ENCODE assay signal across 10 cellular contexts in genomic region chr5:10726913-10727517, GRCh38. TPM values are rescaled to one million over a fixed set of nuclear protein-coding genes. Genes with fewer than 3 reads are reported as not detected.
A peak's percentile ranks its signal among the peaks of the same experiment; 100 is the strongest.
DNase-seq lines count a peak whose midpoint lies in the region; ATAC-seq, FAIRE-seq and TF ChIP-seq lines count a peak whose summit lies in the region.
"Had no signal": no experiment of that assay in that cellular context is flagged by ENCODE, and none has a peak within 500 bp of the region (broad histone marks: within the 10 kb centered on the region; RNA-seq: fewer than 3 reads in every experiment).

No MANE protein-coding gene starts in this region.

- no peak overlapping the region for H3K9ac ChIP-seq in endodermal cell (ENCODE audit: extremely low read depth, low read length, poor library complexity, severe bottlenecking)

- peaks cover 25% of the 10 kb centered on the region for H3K36me3 Mint-ChIP-seq in endodermal cell (ENCODE audit: low read depth)

- H3K36me3 ChIP-seq in endodermal cell (ENCODE audit: control insufficient read depth, insufficient read depth, low read length) (peaks cover 18% of the 10 kb centered on the region), small intestine (ENCODE audit: control insufficient read depth in 2 of 2, insufficient read depth in 2 of 2, low read length in 2 of 2) (peaks cover 0 to 2% of the 10 kb centered on the region in 2 donors)

- TF ChIP-seq CTCF in GM10266 (IDR thresholded peaks at IDR 0.05; ENCODE audit: control insufficient read depth, insufficient read depth, low read depth, missing control alignments) (no peak), endodermal cell (conservative IDR thresholded peaks at IDR 0.05) (no peak)

- DNase-seq in GM10266 (ENCODE audit: extremely low spot score) (peak; percentile 47), endodermal cell (no peak), small intestine (no peak), NCI-H526 treated with DMSO at 0.1 percent for 48 hours (lab: John Stamatoyannopoulos, UW) (no peak)
- no peak for DNase-seq in central memory CD4-positive, alpha-beta T cell
- DNase-seq: anterior cingulate cortex, NCI-H774 had no signal

- ATAC-seq in GM19452 (IDR thresholded peaks at IDR 0.05; ENCODE audit: unreplicated experiment), result peak; percentile 97
- ATAC-seq in HG03175 (IDR thresholded peaks at IDR 0.05; ENCODE audit: unreplicated experiment), result peak; percentile 73
- no peak for ATAC-seq in SK-N-SH treated with all-trans-retinoic acid at 6 μM for 48 hours

- WGBS in endodermal cell (ENCODE audit: insufficient coverage in 1 of 2, insufficient read length in 1 of 2), 2 experiments, result 90 to 100% methylated on average over 2 to 8 of the region's 8 CpGs
- WGBS in small intestine, 3 donors, result 56 to 79% (median 65%) methylated on average over 8 of the region's 8 CpGs

- H3K27me3 Mint-ChIP-seq in endodermal cell (ENCODE audit: insufficient read depth), result no peaks in the 10 kb centered on the region

- FAIRE-seq in small intestine (lab: Jason Lieb, UNC), result no peak

- H3K4me3 ChIP-seq in endodermal cell (ENCODE audit: low read length) (no peak overlapping the region), small intestine (ENCODE audit: low read depth in 1 of 2, low read length in 2 of 2) (no peak overlapping the region)

- H3K27me3 ChIP-seq in endodermal cell (ENCODE audit: control insufficient read depth, insufficient read depth, low read length, poor library complexity, severe bottlenecking), result no peaks in the 10 kb centered on the region
- H3K27me3 ChIP-seq in small intestine (ENCODE audit: control insufficient read depth in 2 of 2, insufficient read depth in 2 of 2, low read length in 2 of 2), result no peaks in the 10 kb centered on the region

- peak overlapping the region; percentile 9 for H3K27ac Mint-ChIP-seq in endodermal cell

- H3K4me1 Mint-ChIP-seq in endodermal cell, result peaks cover 49% of the 10 kb centered on the region

- H3K9me3 Mint-ChIP-seq in endodermal cell, result no peaks in the 10 kb centered on the region

- H3K4me1 ChIP-seq in endodermal cell (ENCODE audit: control insufficient read depth, insufficient read depth, low read length) (peaks cover 14% of the 10 kb centered on the region), small intestine (ENCODE audit: control insufficient read depth in 2 of 2, insufficient read depth in 1 of 2, low read depth in 1 of 2, low read length in 1 of 2) (peaks cover 0 to 3% of the 10 kb centered on the region in 2 donors)

- H3K9me3 ChIP-seq in endodermal cell (ENCODE audit: control insufficient read depth, low read length) (no peaks in the 10 kb centered on the region), small intestine (ENCODE audit: control insufficient read depth, low read depth) (no peaks in the 10 kb centered on the region)

- H3K4me3 Mint-ChIP-seq in endodermal cell, result no peak overlapping the region

- H3K27ac ChIP-seq in endodermal cell (ENCODE audit: low read depth, low read length), result no peak overlapping the region
- peak overlapping the region in 1 of 2 donors; percentile 11 for H3K27ac ChIP-seq in small intestine (ENCODE audit: low read depth in 1 of 2, low read length in 1 of 2)

TF ChIP-seq in SK-N-SH treated with all-trans-retinoic acid at 6 μM for 48 hours, 23 proteins besides CTCF, POLR2A, EP300 and RAD21:
- TF ChIP-seq BACH2 (CRISPR knock-in tag; IDR thresholded peaks at IDR 0.05; ENCODE audit: borderline replicate concordance), result no peak
- no peak for TF ChIP-seq ESRRG (CRISPR knock-in tag; IDR thresholded peaks at IDR 0.05)
- no peak for TF ChIP-seq CSDC2 (CRISPR knock-in tag; IDR thresholded peaks at IDR 0.05)
- TF ChIP-seq, protein P1, sequence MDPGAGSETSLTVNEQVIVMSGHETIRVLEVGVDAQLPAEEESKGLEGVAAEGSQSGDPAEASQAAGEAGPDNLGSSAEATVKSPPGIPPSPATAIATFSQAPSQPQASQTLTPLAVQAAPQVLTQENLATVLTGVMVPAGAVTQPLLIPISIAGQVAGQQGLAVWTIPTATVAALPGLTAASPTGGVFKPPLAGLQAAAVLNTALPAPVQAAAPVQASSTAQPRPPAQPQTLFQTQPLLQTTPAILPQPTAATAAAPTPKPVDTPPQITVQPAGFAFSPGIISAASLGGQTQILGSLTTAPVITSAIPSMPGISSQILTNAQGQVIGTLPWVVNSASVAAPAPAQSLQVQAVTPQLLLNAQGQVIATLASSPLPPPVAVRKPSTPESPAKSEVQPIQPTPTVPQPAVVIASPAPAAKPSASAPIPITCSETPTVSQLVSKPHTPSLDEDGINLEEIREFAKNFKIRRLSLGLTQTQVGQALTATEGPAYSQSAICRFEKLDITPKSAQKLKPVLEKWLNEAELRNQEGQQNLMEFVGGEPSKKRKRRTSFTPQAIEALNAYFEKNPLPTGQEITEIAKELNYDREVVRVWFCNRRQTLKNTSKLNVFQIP (CRISPR knock-in tag; IDR thresholded peaks at IDR 0.05; ENCODE audit: borderline replicate concordance, low read depth), result no peak
- TF ChIP-seq ZNF565 (CRISPR knock-in tag; conservative IDR thresholded peaks at IDR 0.05; ENCODE audit: low read depth), result no peak
- TF ChIP-seq GLIS3 (CRISPR knock-in tag; IDR thresholded peaks at IDR 0.05), result no peak
- no peak for TF ChIP-seq CREB5 (CRISPR knock-in tag; IDR thresholded peaks at IDR 0.05; ENCODE audit: low read depth)
- TF ChIP-seq ISL1 (CRISPR knock-in tag; IDR thresholded peaks at IDR 0.05), result no peak
- TF ChIP-seq, protein P2, sequence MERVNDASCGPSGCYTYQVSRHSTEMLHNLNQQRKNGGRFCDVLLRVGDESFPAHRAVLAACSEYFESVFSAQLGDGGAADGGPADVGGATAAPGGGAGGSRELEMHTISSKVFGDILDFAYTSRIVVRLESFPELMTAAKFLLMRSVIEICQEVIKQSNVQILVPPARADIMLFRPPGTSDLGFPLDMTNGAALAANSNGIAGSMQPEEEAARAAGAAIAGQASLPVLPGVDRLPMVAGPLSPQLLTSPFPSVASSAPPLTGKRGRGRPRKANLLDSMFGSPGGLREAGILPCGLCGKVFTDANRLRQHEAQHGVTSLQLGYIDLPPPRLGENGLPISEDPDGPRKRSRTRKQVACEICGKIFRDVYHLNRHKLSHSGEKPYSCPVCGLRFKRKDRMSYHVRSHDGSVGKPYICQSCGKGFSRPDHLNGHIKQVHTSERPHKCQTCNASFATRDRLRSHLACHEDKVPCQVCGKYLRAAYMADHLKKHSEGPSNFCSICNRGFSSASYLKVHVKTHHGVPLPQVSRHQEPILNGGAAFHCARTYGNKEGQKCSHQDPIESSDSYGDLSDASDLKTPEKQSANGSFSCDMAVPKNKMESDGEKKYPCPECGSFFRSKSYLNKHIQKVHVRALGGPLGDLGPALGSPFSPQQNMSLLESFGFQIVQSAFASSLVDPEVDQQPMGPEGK (CRISPR knock-in tag; IDR thresholded peaks at IDR 0.05; ENCODE audit: borderline replicate concordance), result no peak
- TF ChIP-seq ZFP3 (CRISPR knock-in tag; IDR thresholded peaks at IDR 0.05), result no peak
- TF ChIP-seq RARB (CRISPR knock-in tag; IDR thresholded peaks at IDR 0.05), result no peak
- TF ChIP-seq ZC3H10 (CRISPR knock-in tag; IDR thresholded peaks at IDR 0.05), result no peak
TF ChIP-seq in SK-N-SH treated with all-trans-retinoic acid at 6 μM for 48 hours: peak in this region for 0.

RNA-seq across cellular contexts. Expression of gene DAP, which starts 34.0 kb away (rescaled TPM):
- total RNA-seq in endodermal cell, result 100 to 1,000 TPM in 1 of 2 donors, 10 to 100 TPM in 1; 77.7 to 106 TPM
- 88.4 TPM for polyA plus RNA-seq in endodermal cell (2013, experiment 1 of 2)
- polyA plus RNA-seq in endodermal cell (2013, experiment 2 of 2), result 88.4 TPM
- 100 to 1,000 TPM; 114 to 203 (median 170) TPM for polyA plus RNA-seq in small intestine
